13 cellular contexts compared by ENCODE assay signal in the genomic region with DNA sequence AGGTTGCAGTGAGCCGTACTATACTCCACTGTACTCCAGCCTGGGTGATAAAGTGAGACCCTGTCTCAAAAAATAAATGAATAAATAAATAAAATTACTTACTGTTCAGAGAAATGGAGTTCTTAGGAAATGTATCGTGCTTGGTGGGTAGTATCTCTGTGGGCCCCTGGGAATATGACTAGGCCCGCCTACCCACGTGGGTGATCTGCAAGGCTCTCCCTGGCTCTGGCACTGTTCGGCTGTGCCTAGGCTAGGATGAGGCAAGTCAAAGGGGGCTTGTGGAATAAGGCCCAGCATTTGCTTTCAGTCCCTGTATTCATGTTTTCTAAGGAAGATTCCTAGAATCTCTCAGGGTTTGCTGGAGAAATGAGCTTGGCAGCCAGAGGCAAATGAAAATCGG. TPM values are rescaled to one million over a fixed set of nuclear protein-coding genes. Genes with fewer than 3 reads are reported as not detected.
DNase-seq lines count a peak whose midpoint lies in the region; ATAC-seq and TF ChIP-seq lines count a peak whose summit lies in the region.
"Had no signal": no experiment of that assay in that cellular context is flagged by ENCODE, and none has a peak within 500 bp of the region (broad histone marks: within the 10 kb centered on the region; RNA-seq: fewer than 3 reads in every experiment).

No MANE protein-coding gene starts in this region.

- peaks cover 24% of the 10 kb centered on the region for H3K27me3 Mint-ChIP-seq in GM23338 (ENCODE audit: insufficient read depth, low read depth, poor library complexity)
- H3K27me3 Mint-ChIP-seq in activated CD8-positive, alpha-beta memory T cell treated with anti-CD3 and anti-CD28 coated beads, Interleukin-2, amount 10 ng/mL, durations not matched to agents 7 days and 5 days, result no peaks in the 10 kb centered on the region
- H3K27me3 Mint-ChIP-seq in activated naive CD8-positive, alpha-beta T cell treated with anti-CD3 and anti-CD28 coated beads, Interleukin-2, amount 50 U/mL, for 24 hours, result no peaks in the 10 kb centered on the region
- H3K27me3 Mint-ChIP-seq: activated B cell treated with CpG ODN at 0.5 μM for 24 hours; CD4-positive, alpha-beta memory T cell had no signal

- no peak overlapping the region for H3K4me2 ChIP-seq in GM23338

- WGBS in lung, 2 donors, result 65 to 77% methylated on average over 6 of the region's 6 CpGs

- in situ Hi-C loops in astrocyte of the spinal cord (cut with HindIII; ENCODE audit: low sequenced_read_pairs), result no loop called here

- peaks cover 8% of the 10 kb centered on the region for H3K4me1 ChIP-seq in GM23338 (ENCODE audit: insufficient read depth)
- H3K4me1 ChIP-seq in lung (ENCODE audit: control insufficient read depth in 2 of 2, insufficient read depth in 2 of 2, low read length in 2 of 2), result peaks cover 0 to 13% of the 10 kb centered on the region in 2 donors
- H3K4me1 ChIP-seq in skeletal muscle tissue (ENCODE audit: control insufficient read depth in 3 of 3, insufficient read depth in 3 of 3, low read length in 3 of 3), result peaks cover 22 to 27% (median 27%) of the 10 kb centered on the region in 3 donors

- no peak overlapping the region for H3K4me3 Mint-ChIP-seq in GM23338
- H3K4me3 Mint-ChIP-seq in activated CD8-positive, alpha-beta memory T cell treated with anti-CD3 and anti-CD28 coated beads, Interleukin-2, amount 10 ng/mL, durations not matched to agents 7 days and 5 days, result no peak overlapping the region
- H3K4me3 Mint-ChIP-seq in activated naive CD8-positive, alpha-beta T cell treated with anti-CD3 and anti-CD28 coated beads, Interleukin-2, amount 50 U/mL, for 24 hours, result no peak overlapping the region
- H3K4me3 Mint-ChIP-seq: activated B cell treated with CpG ODN at 0.5 μM for 24 hours; CD4-positive, alpha-beta memory T cell had no signal

- no peaks in the 10 kb centered on the region for H3K79me2 ChIP-seq in GM23338 (replicated peaks; ENCODE audit: insufficient read depth)

- peaks cover 29% of the 10 kb centered on the region for H3K27me3 ChIP-seq in GM23338 (ENCODE audit: insufficient read depth)
- no peaks in the 10 kb centered on the region for H3K27me3 ChIP-seq in lung (ENCODE audit: control insufficient read depth, insufficient read depth)
- no peaks in the 10 kb centered on the region for H3K27me3 ChIP-seq in skeletal muscle tissue (ENCODE audit: control insufficient read depth in 3 of 3, insufficient read depth in 3 of 3, low read length in 3 of 3)
- H3K27me3 ChIP-seq: SJSA1 had no signal

- H3K9me3 ChIP-seq in lung (ENCODE audit: control insufficient read depth in 2 of 2, insufficient read depth in 1 of 2, low read length in 1 of 2), result no peaks in the 10 kb centered on the region
- no peaks in the 10 kb centered on the region for H3K9me3 ChIP-seq in skeletal muscle tissue (ENCODE audit: control insufficient read depth in 3 of 3, low read length in 3 of 3)
- H3K9me3 ChIP-seq: SJSA1 had no signal

- DNase-seq in GM23338 (ENCODE audit: low spot score), result no peak
- DNase-seq in astrocyte of the spinal cord (ENCODE audit: low read depth, low spot score), result peak; percentile 13
- DNase-seq in lung (ENCODE audit: low spot score), result no peak
- DNase-seq in NOMO-1 (lab: John Stamatoyannopoulos, UW; ENCODE audit: unreplicated experiment in 2 of 2), result no peak
- no peak for DNase-seq in activated CD8-positive, alpha-beta memory T cell treated with anti-CD3 and anti-CD28 coated beads, Interleukin-2, amount 10 ng/mL, durations not matched to agents 7 days and 5 days
- DNase-seq in activated naive CD8-positive, alpha-beta T cell treated with anti-CD3 and anti-CD28 coated beads, Interleukin-2, amount 50 U/mL, for 24 hours, result no peak
- DNase-seq: activated B cell treated with CpG ODN at 0.5 μM for 24 hours; activated T-cell treated with anti-CD3 and anti-CD28 coated beads, Interleukin-2, amount 50 U/mL, for 1 hour; CD4-positive, alpha-beta memory T cell; erythroblast had no signal

- ATAC-seq in GM23338, result no peak
- no peak for ATAC-seq in lung (ENCODE audit: insufficient read depth, low FRiP score)
- no peak for ATAC-seq in activated CD8-positive, alpha-beta memory T cell treated with anti-CD3 and anti-CD28 coated beads, Interleukin-2, amount 10 ng/mL, durations not matched to agents 7 days and 5 days
- ATAC-seq in activated naive CD8-positive, alpha-beta T cell treated with anti-CD3 and anti-CD28 coated beads, Interleukin-2, amount 50 U/mL, for 24 hours, result no peak
- ATAC-seq in GM18861 (IDR thresholded peaks at IDR 0.05; ENCODE audit: unreplicated experiment), result no peak

- H3K9me2 ChIP-seq in GM23338 (ENCODE audit: insufficient read depth), result peaks cover 12% of the 10 kb centered on the region

- no peak overlapping the region for H3K27ac Mint-ChIP-seq in GM23338
- H3K27ac Mint-ChIP-seq in activated CD8-positive, alpha-beta memory T cell treated with anti-CD3 and anti-CD28 coated beads, Interleukin-2, amount 10 ng/mL, durations not matched to agents 7 days and 5 days, result no peak overlapping the region
- no peak overlapping the region for H3K27ac Mint-ChIP-seq in activated naive CD8-positive, alpha-beta T cell treated with anti-CD3 and anti-CD28 coated beads, Interleukin-2, amount 50 U/mL, for 24 hours
- H3K27ac Mint-ChIP-seq: activated B cell treated with CpG ODN at 0.5 μM for 24 hours had no signal

- peak overlapping the region; percentile 2; the same call in 1 of the 2 replicates for H2AFZ ChIP-seq in GM23338

- no peak overlapping the region for H3K4me3 ChIP-seq in GM23338
- H3K4me3 ChIP-seq in astrocyte of the spinal cord (ENCODE audit: low read depth, low read length), result no peak overlapping the region
- H3K4me3 ChIP-seq in lung, result no peak overlapping the region
- no peak overlapping the region for H3K4me3 ChIP-seq in skeletal muscle tissue (ENCODE audit: low read length in 3 of 3)
- H3K4me3 ChIP-seq: SJSA1 had no signal

- TF ChIP-seq CTCF in GM23338 (conservative IDR thresholded peaks at IDR 0.05; ENCODE audit: low read depth in 2 of 2) (no peak), astrocyte of the spinal cord (IDR thresholded peaks at IDR 0.05; ENCODE audit: low read depth, low read length) (no peak), lung (IDR thresholded peaks at IDR 0.05; ENCODE audit: control extremely low read depth, extremely low read depth) (no peak)

- peaks cover 24% of the 10 kb centered on the region for H3K4me1 Mint-ChIP-seq in GM23338
- H3K4me1 Mint-ChIP-seq in activated CD8-positive, alpha-beta memory T cell treated with anti-CD3 and anti-CD28 coated beads, Interleukin-2, amount 10 ng/mL, durations not matched to agents 7 days and 5 days, result peaks cover 46% of the 10 kb centered on the region
- peaks cover 16% of the 10 kb centered on the region for H3K4me1 Mint-ChIP-seq in activated naive CD8-positive, alpha-beta T cell treated with anti-CD3 and anti-CD28 coated beads, Interleukin-2, amount 50 U/mL, for 24 hours

- no peaks in the 10 kb centered on the region for H3F3A ChIP-seq in GM23338 (replicated peaks; ENCODE audit: low read depth)

- H3K27ac ChIP-seq in GM23338 (ENCODE audit: low read depth), result no peak overlapping the region
- peak overlapping the region; percentile 55 to 92 for H3K27ac ChIP-seq in lung (ENCODE audit: low read depth in 1 of 2, low read length in 1 of 2)
- H3K27ac ChIP-seq in skeletal muscle tissue (ENCODE audit: low read depth, low read length), result peak overlapping the region; percentile 51
- H3K27ac ChIP-seq: SJSA1 had no signal

- H3K36me3 Mint-ChIP-seq in GM23338 (ENCODE audit: low read depth), result no peaks in the 10 kb centered on the region
- H3K36me3 Mint-ChIP-seq in activated CD8-positive, alpha-beta memory T cell treated with anti-CD3 and anti-CD28 coated beads, Interleukin-2, amount 10 ng/mL, durations not matched to agents 7 days and 5 days, result peaks cover 3% of the 10 kb centered on the region
- no peaks in the 10 kb centered on the region for H3K36me3 Mint-ChIP-seq in activated naive CD8-positive, alpha-beta T cell treated with anti-CD3 and anti-CD28 coated beads, Interleukin-2, amount 50 U/mL, for 24 hours (ENCODE audit: low read depth)

- peak overlapping the region in 2 of 3 donors; percentile 10 to 19 for H3K9ac ChIP-seq in skeletal muscle tissue (ENCODE audit: low read depth in 1 of 3, low read length in 3 of 3)

- CTCF ChIA-PET in activated CD8-positive, alpha-beta memory T cell treated with anti-CD3 and anti-CD28 coated beads, Interleukin-2, amount 10 ng/mL, durations not matched to agents 7 days and 5 days (lab: Charles Lee), result interaction anchor here (0.9 to 24.1 kb wide), 16 partner anchors 8 to 318 kb away, joined by 3 to 597 read pairs (median 20); a partner anchor contains a TSS

- no peaks in the 10 kb centered on the region for H3K36me3 ChIP-seq in GM23338 (ENCODE audit: insufficient read depth)
- no peaks in the 10 kb centered on the region for H3K36me3 ChIP-seq in lung (ENCODE audit: control insufficient read depth in 2 of 2, insufficient read depth in 2 of 2, low read length in 2 of 2)
- no peaks in the 10 kb centered on the region for H3K36me3 ChIP-seq in skeletal muscle tissue (ENCODE audit: control insufficient read depth in 3 of 3, insufficient read depth in 3 of 3, low read length in 3 of 3)

- H3K9me3 Mint-ChIP-seq in GM23338, result no peaks in the 10 kb centered on the region
- no peaks in the 10 kb centered on the region for H3K9me3 Mint-ChIP-seq in activated CD8-positive, alpha-beta memory T cell treated with anti-CD3 and anti-CD28 coated beads, Interleukin-2, amount 10 ng/mL, durations not matched to agents 7 days and 5 days (ENCODE audit: low read depth)
- no peaks in the 10 kb centered on the region for H3K9me3 Mint-ChIP-seq in activated naive CD8-positive, alpha-beta T cell treated with anti-CD3 and anti-CD28 coated beads, Interleukin-2, amount 50 U/mL, for 24 hours
- H3K9me3 Mint-ChIP-seq: activated B cell treated with CpG ODN at 0.5 μM for 24 hours; CD4-positive, alpha-beta memory T cell had no signal

- H4K20me1 ChIP-seq in GM23338 (replicated peaks; ENCODE audit: insufficient read depth), result no peaks in the 10 kb centered on the region

RNA-seq across cellular contexts. Expression of a gene that starts 4.5 kb away (rescaled TPM):
- total RNA-seq in GM23338 (2014; rRNA removed; shearing (Covaris generic)), result 24.1 and 29.9 TPM in 2 replicates
- polyA plus RNA-seq in GM23338 (2016; fragmentation: Nextera tagmentation; extraction: Ambion mirVana), result 5.8 and 6.2 TPM in 2 replicates
- 100 to 1,000 TPM; 223 to 278 TPM for total RNA-seq in lung
- polyA plus RNA-seq in lung, result 100 to 1,000 TPM; 143 to 230 TPM
- total RNA-seq in skeletal muscle tissue, result 42.8 TPM
- total RNA-seq in activated CD8-positive, alpha-beta memory T cell treated with anti-CD3 and anti-CD28 coated beads, Interleukin-2, amount 10 ng/mL, durations not matched to agents 7 days and 5 days, result 10 to 100 TPM; 71.7 to 78.3 TPM

RNA-seq across cellular contexts. Expression of a gene that starts 27.5 kb away (rescaled TPM):
- 37.2 and 37.4 TPM in 2 replicates for total RNA-seq in GM23338 (2014; rRNA removed; shearing (Covaris generic))
- 22.6 and 22.7 TPM in 2 replicates for polyA plus RNA-seq in GM23338 (2016; fragmentation: Nextera tagmentation; extraction: Ambion mirVana)
- total RNA-seq in lung, result 10 to 100 TPM; 28.8 to 38.6 TPM
- polyA plus RNA-seq in lung, result 1 to 10 TPM; 6.5 to 7.1 TPM
- 11.0 TPM for total RNA-seq in skeletal muscle tissue
- total RNA-seq in activated CD8-positive, alpha-beta memory T cell treated with anti-CD3 and anti-CD28 coated beads, Interleukin-2, amount 10 ng/mL, durations not matched to agents 7 days and 5 days, result 1 to 10 TPM; 1.4 to 2.8 TPM

RNA-seq across cellular contexts. Expression of a gene that starts 42.4 kb away (rescaled TPM):
- total RNA-seq in GM23338 (2014; rRNA removed; shearing (Covaris generic)), result 87.4 and 111 TPM in 2 replicates
- polyA plus RNA-seq in GM23338 (2016; fragmentation: Nextera tagmentation; extraction: Ambion mirVana) (37.5 and 38.9 TPM in 2 replicates), lung (10 to 100 TPM; 25.9 to 51.8 TPM)
- total RNA-seq in lung (10 to 100 TPM; 12.8 to 73.2 TPM), skeletal muscle tissue (8.9 TPM)
- 10 to 100 TPM; 12.9 to 23.5 TPM for total RNA-seq in activated CD8-positive, alpha-beta memory T cell treated with anti-CD3 and anti-CD28 coated beads, Interleukin-2, amount 10 ng/mL, durations not matched to agents 7 days and 5 days
